28 cellular contexts compared by ENCODE assay signal in the genomic region with DNA sequence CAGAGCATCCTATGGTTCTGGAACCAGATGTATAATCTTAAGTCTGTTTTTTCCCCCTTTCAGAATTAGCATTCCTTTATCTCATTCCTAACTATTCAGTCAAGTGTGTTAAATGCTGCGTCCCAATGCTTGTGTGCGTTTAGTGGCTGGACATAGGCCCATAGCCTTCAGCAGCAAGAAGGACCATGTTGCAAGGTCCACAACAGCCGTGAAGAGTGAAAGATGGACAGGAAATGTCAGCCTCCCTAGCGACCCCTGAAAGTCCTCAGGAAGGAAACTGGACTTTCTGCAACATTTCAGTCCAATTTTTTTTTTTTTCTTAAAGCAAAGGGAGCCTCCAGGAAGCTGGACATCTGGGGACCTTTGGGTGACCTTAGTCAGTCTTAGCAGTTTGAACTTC.
A peak's percentile ranks its signal among the peaks of the same experiment; 100 is the strongest.
DNase-seq lines count a peak whose midpoint lies in the region; ATAC-seq, FAIRE-seq and TF ChIP-seq lines count a peak whose summit lies in the region.
"Had no signal": no experiment of that assay in that cellular context is flagged by ENCODE, and none has a peak within 500 bp of the region (broad histone marks: within the 10 kb centered on the region; RNA-seq: fewer than 3 reads in every experiment).

No MANE protein-coding gene starts in this region.

- H3K9me3 Mint-ChIP-seq in nephron progenitor cell: peaks cover 4% of the 10 kb centered on the region

- peak overlapping the region; percentile 53 for H3K27ac Mint-ChIP-seq in nephron progenitor cell
- H3K27ac Mint-ChIP-seq: CD14-positive monocyte; CD4-positive, alpha-beta memory T cell; CD8-positive, alpha-beta memory T cell had no signal

- DNase-seq in heart right ventricle (no peak), right atrium auricular region (ENCODE audit: low spot score) (no peak), left ventricle myocardium superior (no peak), Right ventricle myocardium superior (no peak), nephron progenitor cell (no peak), kidney (no peak), activated gamma-delta T cell (lab: John Stamatoyannopoulos, UW) (no peak)
- DNase-seq: 8988T; ACHN; BE2C; C1 segment of cervical spinal cord; CD4-positive, alpha-beta memory T cell; CD4-positive, CD25-positive, alpha-beta regulatory T cell; CD8-positive, alpha-beta memory T cell; COR-L47; DMS 273 treated with DMSO at 0.1 percent for 48 hours; DMS153; DMS53; DMS79; DND-41; EL; GDM1 had no signal

- H3K27ac ChIP-seq in heart right ventricle: peak overlapping the region in 4 of 10 donors; percentile 41 to 68 (median 54)
- H3K27ac ChIP-seq in right atrium auricular region: no peak overlapping the region
- no peak overlapping the region for H3K27ac ChIP-seq in kidney (ENCODE audit: low read depth in 2 of 2, low read length in 2 of 2)
- H3K27ac ChIP-seq: BLaER1 had no signal

- H3K4me3 ChIP-seq in heart right ventricle (no peak overlapping the region), right atrium auricular region (no peak overlapping the region), kidney (ENCODE audit: low read length in 2 of 2) (no peak overlapping the region)
- H3K4me3 ChIP-seq: BLaER1, GM12878 had no signal

- H3K9ac ChIP-seq in kidney (ENCODE audit: low read length in 2 of 2): no peak overlapping the region
- H3K9ac ChIP-seq: BLaER1 had no signal

- H3K4me1 Mint-ChIP-seq in nephron progenitor cell: peaks cover 7% of the 10 kb centered on the region
- H3K4me1 Mint-ChIP-seq: CD14-positive monocyte had no signal

- no peak for FAIRE-seq in kidney (lab: Jason Lieb, UNC)
- FAIRE-seq: A204.1, GM12878, GM12892, GM18507 had no signal

- H3K4me3 Mint-ChIP-seq in nephron progenitor cell: no peak overlapping the region
- H3K4me3 Mint-ChIP-seq: CD14-positive monocyte; CD4-positive, alpha-beta memory T cell; CD4-positive, CD25-positive, alpha-beta regulatory T cell; CD8-positive, alpha-beta memory T cell had no signal

- H3K36me3 Mint-ChIP-seq in nephron progenitor cell (ENCODE audit: low read depth): no peaks in the 10 kb centered on the region
- H3K36me3 Mint-ChIP-seq: CD14-positive monocyte; CD4-positive, alpha-beta memory T cell; CD4-positive, CD25-positive, alpha-beta regulatory T cell; CD8-positive, alpha-beta memory T cell had no signal

- WGBS in heart right ventricle, 2 donors: 46 to 53% methylated on average over 4 of the region's 4 CpGs

- H3K36me3 ChIP-seq in heart right ventricle (no peaks in the 10 kb centered on the region), right atrium auricular region (no peaks in the 10 kb centered on the region), kidney (ENCODE audit: control insufficient read depth in 1 of 2, insufficient read depth in 2 of 2, low read length in 2 of 2) (no peaks in the 10 kb centered on the region)
- H3K36me3 ChIP-seq: BE2C, BLaER1 had no signal

- no peak for TF ChIP-seq CTCF in heart right ventricle (IDR thresholded peaks at IDR 0.05)
- no peak for TF ChIP-seq CTCF in right atrium auricular region (IDR thresholded peaks at IDR 0.05)
- TF ChIP-seq CTCF in nephron progenitor cell (IDR thresholded peaks at IDR 0.05): no peak
- no peak for TF ChIP-seq CTCF in kidney (IDR thresholded peaks at IDR 0.05; ENCODE audit: borderline replicate concordance, extremely low read depth, insufficient read depth)

- peaks cover 6 to 39% (median 18%) of the 10 kb centered on the region in 9 donors for H3K4me1 ChIP-seq in heart right ventricle
- peaks cover 0 to 15% of the 10 kb centered on the region in 2 donors for H3K4me1 ChIP-seq in right atrium auricular region
- H3K4me1 ChIP-seq in kidney (ENCODE audit: control insufficient read depth in 1 of 2, insufficient read depth in 1 of 2, low read depth in 1 of 2, low read length in 2 of 2): no peaks in the 10 kb centered on the region
- H3K4me1 ChIP-seq: BE2C, BLaER1 had no signal

- H3K27me3 ChIP-seq in heart right ventricle (peaks cover 0 to 10% (median 5%) of the 10 kb centered on the region in 7 donors), right atrium auricular region (no peaks in the 10 kb centered on the region)
- H3K27me3 ChIP-seq: BE2C, BLaER1 had no signal

- peak in 6 of 8 donors; percentile 26 to 76 (median 62) for ATAC-seq in heart right ventricle
- ATAC-seq in left ventricle myocardium superior: peak; percentile 69
- ATAC-seq in Right ventricle myocardium superior (ENCODE audit: poor library complexity): no peak
- ATAC-seq: GM12878 had no signal

- H3K27me3 Mint-ChIP-seq in nephron progenitor cell (ENCODE audit: low read depth, poor library complexity): peaks cover 22% of the 10 kb centered on the region
- H3K27me3 Mint-ChIP-seq: CD4-positive, CD25-positive, alpha-beta regulatory T cell had no signal

- H3K9me3 ChIP-seq in heart right ventricle (peaks cover 0 to 4% (median 0%) of the 10 kb centered on the region in 11 donors), right atrium auricular region (peaks cover 0 to 4% of the 10 kb centered on the region in 2 donors), kidney (ENCODE audit: control insufficient read depth in 1 of 2, low read length in 2 of 2) (no peaks in the 10 kb centered on the region)
- H3K9me3 ChIP-seq: BE2C, BLaER1 had no signal

- intact Hi-C loops in heart right ventricle (cut with DNase I): loop anchor here in 1 of 10 donors (10.0 kb wide), 1 partner anchor 108 kb away; no protein-coding TSS in a partner anchor
- intact Hi-C loops in left ventricle myocardium superior (cut with micrococcal nuclease): no loop called here
- intact Hi-C loops in Right ventricle myocardium superior (cut with DNase I): no loop called here
- intact Hi-C loops in kidney (cut with DNase I): no loop called here
